Comparison of ENCODE assay signal across 8 cellular contexts in genomic region chr1:8879348-8880067, GRCh38. TPM values are rescaled to one million over a fixed set of nuclear protein-coding genes. Genes with fewer than 3 reads are reported as not detected.
DNase-seq lines count a peak whose midpoint lies in the region; ATAC-seq, FAIRE-seq and TF ChIP-seq lines count a peak whose summit lies in the region.

No MANE protein-coding gene starts in this region.

- DNase-seq in cardiac muscle cell (ENCODE audit: low read depth in 1 of 2, low spot score in 1 of 2) = no peak
- no peak for DNase-seq in left ventricle myocardium superior
- DNase-seq in activated CD8-positive, alpha-beta T cell treated with anti-CD3 and anti-CD28 coated beads, Interleukin-2, amount 10 ng/mL, durations not matched to agents 7 days and 5 days = no peak
- DNase-seq in right cardiac atrium = no peak
- no peak for DNase-seq in small intestine
- DNase-seq in NCI-H187 (lab: John Stamatoyannopoulos, UW) = no peak
- no peak for DNase-seq in RKO (ENCODE audit: low spot score)

- H3K27me3 ChIP-seq in cardiac muscle cell (no peaks in the 10 kb centered on the region), right cardiac atrium (ENCODE audit: control insufficient read depth, insufficient read depth) (no peaks in the 10 kb centered on the region), small intestine (ENCODE audit: control insufficient read depth in 2 of 2, insufficient read depth in 2 of 2, low read length in 2 of 2) (no peaks in the 10 kb centered on the region)

- H3K36me3 ChIP-seq in cardiac muscle cell (peaks cover 18% of the 10 kb centered on the region), small intestine (ENCODE audit: control insufficient read depth in 2 of 2, insufficient read depth in 2 of 2, low read length in 2 of 2) (peaks cover 0 to 4% of the 10 kb centered on the region in 2 donors)

- POLR2A ChIA-PET in activated CD8-positive, alpha-beta T cell treated with anti-CD3 and anti-CD28 coated beads, Interleukin-2, amount 10 ng/mL, durations not matched to agents 7 days and 5 days (lab: Charles Lee) = interaction anchor here (0.6 to 5.4 kb wide), 23 partner anchors 10 to 110 kb away, joined by 3 to 103 read pairs (median 11); partner anchors contain the start of genes CA6 and RERE

- H3K27ac Mint-ChIP-seq in activated CD8-positive, alpha-beta T cell treated with anti-CD3 and anti-CD28 coated beads, Interleukin-2, amount 10 ng/mL, durations not matched to agents 7 days and 5 days = peak overlapping the region; percentile 96

- H3K4me1 Mint-ChIP-seq in activated CD8-positive, alpha-beta T cell treated with anti-CD3 and anti-CD28 coated beads, Interleukin-2, amount 10 ng/mL, durations not matched to agents 7 days and 5 days (ENCODE audit: low read depth) = peaks cover 30% of the 10 kb centered on the region

- H3K9me3 ChIP-seq in cardiac muscle cell (ENCODE audit: low read depth) (no peaks in the 10 kb centered on the region), right cardiac atrium (ENCODE audit: control insufficient read depth, low read length) (no peaks in the 10 kb centered on the region), small intestine (ENCODE audit: control insufficient read depth, low read depth) (no peaks in the 10 kb centered on the region)

- peak; percentile 33 for TF ChIP-seq CTCF in cardiac muscle cell (IDR thresholded peaks at IDR 0.05; ENCODE audit: low read depth, low read length)

- FAIRE-seq in small intestine (lab: Jason Lieb, UNC) = no peak

- H3K36me3 Mint-ChIP-seq in activated CD8-positive, alpha-beta T cell treated with anti-CD3 and anti-CD28 coated beads, Interleukin-2, amount 10 ng/mL, durations not matched to agents 7 days and 5 days (ENCODE audit: low read depth) = peaks cover 50% of the 10 kb centered on the region

- H3K27ac ChIP-seq in cardiac muscle cell (peak overlapping the region; percentile 96), right cardiac atrium (ENCODE audit: low read length) (peak overlapping the region; percentile 88), small intestine (ENCODE audit: low read depth in 1 of 2, low read length in 1 of 2) (peak overlapping the region; percentile 97 to 99)

- no peaks in the 10 kb centered on the region for H3K9me3 Mint-ChIP-seq in activated CD8-positive, alpha-beta T cell treated with anti-CD3 and anti-CD28 coated beads, Interleukin-2, amount 10 ng/mL, durations not matched to agents 7 days and 5 days (ENCODE audit: insufficient read depth)

- no peaks in the 10 kb centered on the region for H3K27me3 Mint-ChIP-seq in activated CD8-positive, alpha-beta T cell treated with anti-CD3 and anti-CD28 coated beads, Interleukin-2, amount 10 ng/mL, durations not matched to agents 7 days and 5 days (ENCODE audit: low read depth)

- H3K4me1 ChIP-seq in cardiac muscle cell (ENCODE audit: low read depth) (peaks cover 49% of the 10 kb centered on the region), right cardiac atrium (ENCODE audit: control insufficient read depth, insufficient read depth, low read length) (peaks cover 3% of the 10 kb centered on the region), small intestine (ENCODE audit: control insufficient read depth in 2 of 2, insufficient read depth in 1 of 2, low read depth in 1 of 2, low read length in 1 of 2) (peaks cover 4 to 13% of the 10 kb centered on the region in 2 donors)

- 24% methylated on average over 15 of the region's 15 CpGs for WGBS in right cardiac atrium
- 13 to 22% (median 21%) methylated on average over 13 to 15 of the region's 15 CpGs for WGBS in small intestine, 3 donors

- H3K4me3 ChIP-seq in cardiac muscle cell (peak overlapping the region; percentile 16), right cardiac atrium (ENCODE audit: low read length) (peak overlapping the region; percentile 73), small intestine (ENCODE audit: low read depth in 1 of 2, low read length in 2 of 2) (peak overlapping the region; percentile 41 to 91)

- intact Hi-C loops in left ventricle myocardium superior (cut with micrococcal nuclease) = no loop called here
- intact Hi-C loops in right cardiac atrium (cut with DNase I) = no loop called here

- ATAC-seq in left ventricle myocardium superior (no peak), right cardiac atrium (no peak), GM18907 (IDR thresholded peaks at IDR 0.05; ENCODE audit: unreplicated experiment) (no peak)
- ATAC-seq in activated CD8-positive, alpha-beta T cell treated with anti-CD3 and anti-CD28 coated beads, Interleukin-2, amount 10 ng/mL, durations not matched to agents 7 days and 5 days = no peak

- CTCF ChIA-PET in activated CD8-positive, alpha-beta T cell treated with anti-CD3 and anti-CD28 coated beads, Interleukin-2, amount 10 ng/mL, durations not matched to agents 7 days and 5 days (lab: Charles Lee) = interaction anchor here (0.9 to 4.0 kb wide), 12 partner anchors 12 to 317 kb away, joined by 3 to 41 read pairs (median 4); no protein-coding TSS in a partner anchor

- H3K4me3 Mint-ChIP-seq in activated CD8-positive, alpha-beta T cell treated with anti-CD3 and anti-CD28 coated beads, Interleukin-2, amount 10 ng/mL, durations not matched to agents 7 days and 5 days = peak overlapping the region; percentile 85

RNA-seq across cellular contexts. Expression of gene ENO1, which starts 1.0 kb away (rescaled TPM):
- total RNA-seq in cardiac muscle cell (3,076 and 4,542 TPM in 2 replicates), left ventricle myocardium superior (126 TPM), right cardiac atrium (100 to 1,000 TPM; 146 to 335 (median 212) TPM)
- polyA plus RNA-seq in cardiac muscle cell (4,459 and 4,945 TPM in 2 replicates), right cardiac atrium (138 TPM), small intestine (100 to 1,000 TPM; 491 to 829 (median 492) TPM)
- total RNA-seq in activated CD8-positive, alpha-beta T cell treated with anti-CD3 and anti-CD28 coated beads, Interleukin-2, amount 10 ng/mL, durations not matched to agents 7 days and 5 days = 1,000 to 10,000 TPM; 3,150 to 3,216 TPM

Comparison
In these comparisons a context has a peak if more than half of its experiments do, and no peak if none do; other contexts are left out.
1. H3K4me3 ChIP-seq: peak in every context shown above with its lines; median percentile 73 in right cardiac atrium; 66 in small intestine; 16 in cardiac muscle cell.